ENCODE assay signal across 8 cellular contexts in the genomic region with DNA sequence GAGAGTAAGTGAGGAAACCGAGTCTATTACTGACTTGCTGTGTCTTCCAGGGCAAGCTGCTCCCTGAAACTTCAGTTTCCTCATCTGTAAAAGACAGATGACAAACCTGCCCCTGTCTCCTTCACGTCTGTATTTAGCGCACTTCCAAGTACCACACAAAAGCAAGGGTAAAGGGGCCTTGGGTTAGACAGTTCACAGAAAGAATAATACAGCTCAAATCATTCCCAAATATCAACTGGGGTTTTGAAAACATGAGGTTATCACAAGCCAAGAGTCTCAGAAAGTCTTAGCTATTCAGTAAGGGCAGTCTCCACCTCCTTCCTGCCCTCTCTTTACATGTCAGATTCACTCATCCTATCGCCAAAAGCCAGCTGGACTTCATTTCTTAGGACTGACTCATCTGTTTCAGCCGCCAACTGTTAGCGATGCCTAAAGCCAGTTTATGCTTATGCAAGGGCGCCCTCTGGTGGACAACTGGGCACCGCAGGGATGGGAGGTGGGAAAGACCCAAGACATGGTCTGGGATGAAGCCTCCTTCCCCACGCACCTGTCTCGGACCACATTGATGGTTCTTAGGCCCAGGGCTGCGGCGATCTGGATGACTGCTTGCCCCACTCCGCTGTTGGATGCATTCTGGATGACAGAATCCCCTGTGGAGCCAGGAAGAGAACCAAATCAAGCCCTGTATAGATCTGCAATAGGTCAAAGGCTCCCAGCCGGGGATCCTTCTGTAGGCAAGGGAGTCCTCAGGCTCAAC. TPM values are rescaled to one million over a fixed set of nuclear protein-coding genes. Genes with fewer than 3 reads are reported as not detected.
DNase-seq lines count a peak whose midpoint lies in the region; TF ChIP-seq lines count a peak whose summit lies in the region.

No MANE protein-coding gene starts in this region.

- H3K9me3 ChIP-seq in left ventricle myocardium inferior (replicated peaks) = no peaks in the 10 kb centered on the region

- H3K27me3 ChIP-seq in left ventricle myocardium inferior (ENCODE audit: low read depth) = no peaks in the 10 kb centered on the region

- WGBS in urinary bladder = 20% methylated on average over 14 of the region's 14 CpGs

- H3K4me3 Mint-ChIP-seq in HFFc6 = peak overlapping the region; percentile 16

- DNase-seq in DMS 273 (lab: John Stamatoyannopoulos, UW; ENCODE audit: unreplicated experiment) = peak; percentile 99
- peak; percentile 97 for DNase-seq in HFFc6
- peak; percentile 86 for DNase-seq in NCI-H1694 (lab: John Stamatoyannopoulos, UW)
- DNase-seq in T-helper 1 cell = peak; percentile 65 to 92 (median 81)
- peak; percentile 96 for DNase-seq in amniotic stem cell (lab: John Stamatoyannopoulos, UW)
- peak; percentile 92 for DNase-seq in left ventricle myocardium inferior
- DNase-seq in pulmonary artery endothelial cell (ENCODE audit: low read depth, low spot score) = peak; percentile 96

- H3K4me1 ChIP-seq in left ventricle myocardium inferior (peaks cover 13% of the 10 kb centered on the region), urinary bladder (ENCODE audit: insufficient read depth) (no peaks in the 10 kb centered on the region)

- intact Hi-C loops in left ventricle myocardium inferior (cut with micrococcal nuclease) = loop anchor here (5.0 kb wide), 1 partner anchor 320 kb away; no protein-coding TSS in a partner anchor

- H3K27me3 Mint-ChIP-seq in HFFc6 (ENCODE audit: insufficient read depth) = no peaks in the 10 kb centered on the region

- H3K27ac Mint-ChIP-seq in HFFc6 = peak overlapping the region; percentile 94

- peaks cover 37% of the 10 kb centered on the region for H3K4me1 Mint-ChIP-seq in HFFc6 (ENCODE audit: low read depth)

- H3K9me3 Mint-ChIP-seq in HFFc6 = no peaks in the 10 kb centered on the region

- H3K36me3 Mint-ChIP-seq in HFFc6 (ENCODE audit: low read depth) = peaks cover 16% of the 10 kb centered on the region; the same call in 1 of the 2 replicates

- peaks cover 72% of the 10 kb centered on the region for H3K36me3 ChIP-seq in left ventricle myocardium inferior
- H3K36me3 ChIP-seq in urinary bladder (ENCODE audit: insufficient read depth) = peaks cover 4% of the 10 kb centered on the region

- H3K27ac ChIP-seq in left ventricle myocardium inferior (replicated peaks) = peak overlapping the region; percentile 83
- peak overlapping the region; percentile 19 for H3K27ac ChIP-seq in urinary bladder (ENCODE audit: low read depth)

- peak; percentile 99 for TF ChIP-seq CTCF in HFFc6 (IDR thresholded peaks at IDR 0.05)
- TF ChIP-seq CTCF in left ventricle myocardium inferior (IDR thresholded peaks at IDR 0.05; ENCODE audit: borderline replicate concordance) = peak; percentile 98

- H3K4me3 ChIP-seq in left ventricle myocardium inferior (no peak overlapping the region), urinary bladder (ENCODE audit: low read depth, low read length) (no peak overlapping the region)

RNA-seq across cellular contexts. Expression of gene SRSF4, which starts 21.1 kb away (rescaled TPM):
- 10 to 100 TPM; 47.6 to 54.5 (median 51.5) TPM for total RNA-seq in HFFc6 (2021; fragmentation: NEBNext Ultra II Directional; extraction: Animal tissue kit (Norgen Biotek cat#: 25700))
- total RNA-seq in left ventricle myocardium inferior (51.1 TPM), pulmonary artery endothelial cell (37.8 and 70.1 TPM in 2 replicates), urinary bladder (57.3 TPM)
- 88.1 TPM for polyA plus RNA-seq in urinary bladder

RNA-seq across cellular contexts. Expression of gene MECR, which starts 28.0 kb away (rescaled TPM):
- 10 to 100 TPM; 20.5 to 27.1 (median 21.9) TPM for total RNA-seq in HFFc6 (2021; fragmentation: NEBNext Ultra II Directional; extraction: Animal tissue kit (Norgen Biotek cat#: 25700))
- total RNA-seq in left ventricle myocardium inferior (30.8 TPM), pulmonary artery endothelial cell (17.2 and 28.1 TPM in 2 replicates), urinary bladder (17.0 TPM)
- 17.6 TPM for polyA plus RNA-seq in urinary bladder

RNA-seq across cellular contexts. Expression of gene PTPRU, which starts 33.6 kb away (rescaled TPM):
- 1 to 10 TPM; 5.6 to 8.1 (median 7.0) TPM for total RNA-seq in HFFc6 (2021; fragmentation: NEBNext Ultra II Directional; extraction: Animal tissue kit (Norgen Biotek cat#: 25700))
- 15.3 TPM for total RNA-seq in left ventricle myocardium inferior
- 2.8 and 3.8 TPM in 2 replicates for total RNA-seq in pulmonary artery endothelial cell
- 11.7 TPM for total RNA-seq in urinary bladder
- polyA plus RNA-seq in urinary bladder = 17.1 TPM
